Comparison of ENCODE assay signal across 1 cellular context in the genomic region with DNA sequence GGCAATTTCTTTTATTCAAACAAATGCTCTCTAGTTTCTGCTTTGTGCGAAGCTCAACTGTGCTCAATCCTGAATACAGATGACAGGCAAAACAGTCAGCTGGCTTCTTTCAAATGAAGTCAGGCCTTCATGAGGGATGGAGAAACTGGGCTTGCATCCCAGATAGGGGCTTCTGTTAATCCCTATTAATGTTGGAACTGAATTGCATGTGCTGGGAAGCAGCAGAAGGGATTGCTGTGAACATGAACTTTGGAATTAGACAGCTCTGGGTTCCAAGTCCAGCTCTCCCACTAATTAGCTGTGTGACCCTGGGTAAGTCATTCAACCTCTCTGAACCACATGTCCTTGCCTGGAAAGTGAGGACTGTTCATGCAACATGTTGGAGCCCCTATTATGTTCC.
TF ChIP-seq lines count a peak whose summit lies in the region.

No MANE protein-coding gene starts in this region.

TF ChIP-seq in SK-N-SH treated with all-trans-retinoic acid at 6 μM for 48 hours, 23 proteins besides CTCF, POLR2A, EP300 and RAD21 (continued from another document):
- TF ChIP-seq RARB (CRISPR knock-in tag; IDR thresholded peaks at IDR 0.05): no peak
- TF ChIP-seq, protein P1, sequence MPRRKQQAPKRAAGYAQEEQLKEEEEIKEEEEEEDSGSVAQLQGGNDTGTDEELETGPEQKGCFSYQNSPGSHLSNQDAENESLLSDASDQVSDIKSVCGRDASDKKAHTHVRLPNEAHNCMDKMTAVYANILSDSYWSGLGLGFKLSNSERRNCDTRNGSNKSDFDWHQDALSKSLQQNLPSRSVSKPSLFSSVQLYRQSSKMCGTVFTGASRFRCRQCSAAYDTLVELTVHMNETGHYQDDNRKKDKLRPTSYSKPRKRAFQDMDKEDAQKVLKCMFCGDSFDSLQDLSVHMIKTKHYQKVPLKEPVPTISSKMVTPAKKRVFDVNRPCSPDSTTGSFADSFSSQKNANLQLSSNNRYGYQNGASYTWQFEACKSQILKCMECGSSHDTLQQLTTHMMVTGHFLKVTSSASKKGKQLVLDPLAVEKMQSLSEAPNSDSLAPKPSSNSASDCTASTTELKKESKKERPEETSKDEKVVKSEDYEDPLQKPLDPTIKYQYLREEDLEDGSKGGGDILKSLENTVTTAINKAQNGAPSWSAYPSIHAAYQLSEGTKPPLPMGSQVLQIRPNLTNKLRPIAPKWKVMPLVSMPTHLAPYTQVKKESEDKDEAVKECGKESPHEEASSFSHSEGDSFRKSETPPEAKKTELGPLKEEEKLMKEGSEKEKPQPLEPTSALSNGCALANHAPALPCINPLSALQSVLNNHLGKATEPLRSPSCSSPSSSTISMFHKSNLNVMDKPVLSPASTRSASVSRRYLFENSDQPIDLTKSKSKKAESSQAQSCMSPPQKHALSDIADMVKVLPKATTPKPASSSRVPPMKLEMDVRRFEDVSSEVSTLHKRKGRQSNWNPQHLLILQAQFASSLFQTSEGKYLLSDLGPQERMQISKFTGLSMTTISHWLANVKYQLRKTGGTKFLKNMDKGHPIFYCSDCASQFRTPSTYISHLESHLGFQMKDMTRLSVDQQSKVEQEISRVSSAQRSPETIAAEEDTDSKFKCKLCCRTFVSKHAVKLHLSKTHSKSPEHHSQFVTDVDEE (CRISPR knock-in tag; IDR thresholded peaks at IDR 0.05): no peak
- no peak for TF ChIP-seq TCF4 (CRISPR knock-in tag; IDR thresholded peaks at IDR 0.05; ENCODE audit: borderline replicate concordance)
- TF ChIP-seq, protein P2, sequence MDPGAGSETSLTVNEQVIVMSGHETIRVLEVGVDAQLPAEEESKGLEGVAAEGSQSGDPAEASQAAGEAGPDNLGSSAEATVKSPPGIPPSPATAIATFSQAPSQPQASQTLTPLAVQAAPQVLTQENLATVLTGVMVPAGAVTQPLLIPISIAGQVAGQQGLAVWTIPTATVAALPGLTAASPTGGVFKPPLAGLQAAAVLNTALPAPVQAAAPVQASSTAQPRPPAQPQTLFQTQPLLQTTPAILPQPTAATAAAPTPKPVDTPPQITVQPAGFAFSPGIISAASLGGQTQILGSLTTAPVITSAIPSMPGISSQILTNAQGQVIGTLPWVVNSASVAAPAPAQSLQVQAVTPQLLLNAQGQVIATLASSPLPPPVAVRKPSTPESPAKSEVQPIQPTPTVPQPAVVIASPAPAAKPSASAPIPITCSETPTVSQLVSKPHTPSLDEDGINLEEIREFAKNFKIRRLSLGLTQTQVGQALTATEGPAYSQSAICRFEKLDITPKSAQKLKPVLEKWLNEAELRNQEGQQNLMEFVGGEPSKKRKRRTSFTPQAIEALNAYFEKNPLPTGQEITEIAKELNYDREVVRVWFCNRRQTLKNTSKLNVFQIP (CRISPR knock-in tag; IDR thresholded peaks at IDR 0.05; ENCODE audit: borderline replicate concordance, low read depth): no peak
- no peak for TF ChIP-seq ZC3H10 (CRISPR knock-in tag; IDR thresholded peaks at IDR 0.05)
- TF ChIP-seq ZNF8 (CRISPR knock-in tag; IDR thresholded peaks at IDR 0.05): no peak
- TF ChIP-seq ZNF565 (CRISPR knock-in tag; conservative IDR thresholded peaks at IDR 0.05; ENCODE audit: low read depth): no peak
- no peak for TF ChIP-seq ISL1 (CRISPR knock-in tag; IDR thresholded peaks at IDR 0.05)
- TF ChIP-seq ZFP3 (CRISPR knock-in tag; IDR thresholded peaks at IDR 0.05): no peak
- no peak for TF ChIP-seq BACH2 (CRISPR knock-in tag; IDR thresholded peaks at IDR 0.05; ENCODE audit: borderline replicate concordance)
